ENCODE assay signal across 23 cellular contexts in the genomic region with DNA sequence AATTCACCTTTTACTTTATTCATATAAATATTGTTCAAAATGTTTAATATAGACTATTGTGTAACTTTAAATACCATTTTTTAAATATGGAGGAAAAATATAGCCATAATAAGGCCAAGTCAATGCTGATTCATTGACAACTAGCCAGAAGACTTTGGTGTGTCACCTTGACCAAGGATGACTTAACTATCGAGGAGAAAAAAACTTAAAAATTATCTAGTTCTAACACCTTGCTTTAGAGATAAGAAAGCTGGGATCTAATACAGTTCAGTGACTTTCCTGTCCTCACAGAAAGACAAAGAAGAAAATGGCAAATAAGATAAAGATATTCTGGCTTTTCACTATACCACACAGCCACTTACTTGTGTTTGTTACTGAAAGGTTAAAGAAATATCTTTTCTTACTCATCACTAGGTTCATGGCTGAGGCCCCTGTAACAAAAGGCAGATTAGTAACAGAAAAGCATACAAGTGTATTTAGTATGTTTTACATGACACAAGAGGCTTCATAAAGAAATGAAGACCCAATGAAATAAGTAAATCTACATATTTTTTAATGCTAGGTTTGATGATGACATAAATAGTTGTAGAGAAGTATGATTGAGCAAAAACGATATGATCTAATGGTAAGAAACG.
"Had no signal": no experiment of that assay in that cellular context is flagged by ENCODE, and none has a peak within 500 bp of the region (broad histone marks: within the 10 kb centered on the region; RNA-seq: fewer than 3 reads in every experiment).

No MANE protein-coding gene starts in this region.

- H3K4me3 ChIP-seq: PC-9, Peyer's patch, SJCRH30 had no signal

- H3K9ac ChIP-seq: KMS-11 had no signal

- H3K36me3 ChIP-seq: Peyer's patch, SJCRH30 had no signal

- H2AFZ ChIP-seq: PC-9 had no signal

- ATAC-seq: HepG2, Right ventricle myocardium inferior, SK-N-SH treated with all-trans-retinoic acid at 6 μM for 48 hours had no signal

- H3K27me3 ChIP-seq: Peyer's patch had no signal

- H3K9me3 ChIP-seq: Peyer's patch, SJCRH30 had no signal

- DNase-seq: IMR-90, Kasumi-1, MV-4-11, NCI-H1048, NCI-H1105 treated with DMSO at 0.1 percent for 48 hours, NCI-H1417 treated with DMSO at 0.1 percent for 48 hours, NCI-H146, NCI-H1694 treated with DMSO at 0.1 percent for 48 hours, NCI-H1930, NCI-H2107, NCI-H2227 treated with DMSO at 0.1 percent for 48 hours, NCI-H524, NCI-H526 treated with DMSO at 0.1 percent for 48 hours, NCI-H748 treated with DMSO at 0.1 percent for 48 hours, PC-9, Peyer's patch, SHP77 treated with DMSO at 0.1 percent for 48 hours, SJCRH30, T-helper 1 cell had no signal

- H3K27ac ChIP-seq: KMS-11, PC-9, Peyer's patch, SJCRH30 had no signal

- H3K4me2 ChIP-seq: KMS-11, PC-9 had no signal

- H3K4me1 ChIP-seq: Peyer's patch, SJCRH30 had no signal
